Comparison of ENCODE assay signal across 9 cellular contexts in the genomic region with DNA sequence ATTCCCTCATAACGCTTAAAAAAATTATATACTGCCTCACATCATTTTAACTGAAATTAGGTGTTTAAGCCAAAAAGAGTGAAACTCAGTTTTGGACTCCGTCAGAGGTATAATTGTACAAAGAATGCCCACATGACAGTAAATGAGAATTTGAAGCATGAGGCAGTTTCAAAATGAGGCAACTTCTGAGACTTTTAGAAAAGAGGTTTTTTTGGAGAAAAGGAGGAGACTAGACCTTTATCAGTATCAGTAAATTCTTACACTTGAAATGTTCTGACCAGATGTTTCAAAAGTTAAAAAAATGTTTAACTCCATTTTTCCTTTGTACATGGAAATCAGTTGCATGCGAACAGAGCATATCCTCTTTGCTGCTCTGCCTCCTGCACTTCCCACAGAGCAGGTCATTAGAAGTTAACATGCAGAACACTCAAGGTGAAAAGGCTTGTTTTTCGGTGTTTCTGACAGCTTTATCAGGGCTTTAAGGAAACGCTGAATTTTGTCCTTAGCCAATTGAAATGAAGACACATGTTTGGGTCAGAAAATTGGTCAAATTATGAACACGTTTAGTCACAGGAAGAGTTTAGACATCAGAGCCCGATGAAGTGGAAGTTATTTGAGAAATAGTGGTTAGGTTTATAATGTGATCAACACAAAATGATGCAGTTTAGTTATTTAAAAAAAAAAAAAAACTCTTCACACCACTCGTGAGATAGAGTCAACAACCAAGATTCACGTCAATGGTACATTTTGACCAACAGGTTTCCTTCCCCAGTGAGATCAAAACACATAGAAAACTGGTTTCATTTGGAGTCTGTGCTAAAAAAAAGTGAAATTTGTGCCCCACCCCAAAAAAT. TPM values are rescaled to one million over a fixed set of nuclear protein-coding genes. Genes with fewer than 3 reads are reported as not detected.
DNase-seq lines count a peak whose midpoint lies in the region; ATAC-seq and TF ChIP-seq lines count a peak whose summit lies in the region.
"Had no signal": no experiment of that assay in that cellular context is flagged by ENCODE, and none has a peak within 500 bp of the region (broad histone marks: within the 10 kb centered on the region; RNA-seq: fewer than 3 reads in every experiment).

No MANE protein-coding gene starts in this region.

- peaks cover 15% of the 10 kb centered on the region; the same call in 1 of the 2 replicates for H4K20me1 ChIP-seq in DND-41 (ENCODE audit: insufficient read depth, low read length)

- H3K4me3 ChIP-seq in DND-41 (ENCODE audit: low read depth in 1 of 2, low read length in 2 of 2) (no peak overlapping the region), fibroblast of the aortic adventitia (ENCODE audit: low read depth, low read length) (no peak overlapping the region), adrenal gland (no peak overlapping the region)
- H3K4me3 ChIP-seq: body of pancreas had no signal

- no peak for DNase-seq in DND-41
- peak; percentile 53 for DNase-seq in fibroblast of the aortic adventitia (ENCODE audit: low read depth)
- DNase-seq in activated gamma-delta T cell (lab: John Stamatoyannopoulos, UW) = no peak
- no peak for DNase-seq in adrenal gland
- DNase-seq in NCI-H2107 treated with DMSO at 0.1 percent for 48 hours (lab: John Stamatoyannopoulos, UW; ENCODE audit: unreplicated experiment) = no peak
- DNase-seq in GM03348 (ENCODE audit: low spot score) = no peak
- DNase-seq: body of pancreas had no signal

- no peaks in the 10 kb centered on the region for H3K27me3 ChIP-seq in DND-41 (ENCODE audit: insufficient read depth, low read length, poor library complexity)
- no peaks in the 10 kb centered on the region for H3K27me3 ChIP-seq in adrenal gland
- H3K27me3 ChIP-seq: body of pancreas had no signal

- H3K36me3 ChIP-seq in DND-41 (ENCODE audit: insufficient read depth, low read length) = peaks cover 54% of the 10 kb centered on the region
- peaks cover 0 to 44% of the 10 kb centered on the region in 2 donors for H3K36me3 ChIP-seq in adrenal gland (replicated peaks in 1 of 2)

- peak overlapping the region; percentile 31; the same call in 1 of the 2 replicates for H3K27ac ChIP-seq in DND-41 (ENCODE audit: low read length)
- peak overlapping the region in 1 of 5 donors; percentile 27 for H3K27ac ChIP-seq in adrenal gland
- H3K27ac ChIP-seq: body of pancreas had no signal

- TF ChIP-seq POLR2A in adrenal gland (IDR thresholded peaks at IDR 0.05) = no peak

- 71 to 77% (median 73%) methylated on average over 9 of the region's 9 CpGs for WGBS in adrenal gland, 4 donors

- no peak overlapping the region for H3K9ac ChIP-seq in DND-41 (ENCODE audit: low read depth, low read length)

- H3K79me2 ChIP-seq in DND-41 (ENCODE audit: insufficient read depth, low read length) = peaks cover 61% of the 10 kb centered on the region

- H3K4me2 ChIP-seq in DND-41 (ENCODE audit: insufficient read depth, low read length) = no peak overlapping the region

- H2AFZ ChIP-seq in DND-41 (ENCODE audit: low read depth, low read length) = no peak overlapping the region

- no peak for ATAC-seq in DND-41 (ENCODE audit: insufficient read depth, low read depth)
- ATAC-seq in GM19463 (IDR thresholded peaks at IDR 0.05; ENCODE audit: unreplicated experiment) = peak; percentile 53
- ATAC-seq in HG03354 (IDR thresholded peaks at IDR 0.05; ENCODE audit: poor library complexity, severe bottlenecking, unreplicated experiment) = peak; percentile 53
- ATAC-seq: body of pancreas had no signal

- H3K4me1 ChIP-seq in DND-41 (ENCODE audit: insufficient read depth, low read length) (peaks cover 52% of the 10 kb centered on the region), adrenal gland (replicated peaks in 1 of 2) (peaks cover 0 to 42% of the 10 kb centered on the region in 2 donors)

- intact Hi-C loops in adrenal gland (cut with DNase I) = no loop called here

- H3K9me3 ChIP-seq in DND-41 (ENCODE audit: insufficient read depth, low read length, severe bottlenecking) = no peaks in the 10 kb centered on the region
- no peaks in the 10 kb centered on the region for H3K9me3 ChIP-seq in adrenal gland (replicated peaks in 1 of 3)
- H3K9me3 ChIP-seq: body of pancreas had no signal

- TF ChIP-seq CTCF in DND-41 (IDR thresholded peaks at IDR 0.05; ENCODE audit: borderline replicate concordance, extremely low read depth, low read length, poor library complexity, severe bottlenecking) (no peak), fibroblast of the aortic adventitia (IDR thresholded peaks at IDR 0.05; ENCODE audit: insufficient read depth, low read length) (no peak), adrenal gland (IDR thresholded peaks at IDR 0.05) (no peak)

RNA-seq across cellular contexts. Expression of a gene that starts 59.5 kb away (rescaled TPM):
- total RNA-seq in fibroblast of the aortic adventitia (ENCODE audit: low replicate concordance) (45.1 and 281 TPM in 2 replicates), adrenal gland (100 to 1,000 TPM in 1 of 8 donors, 10 to 100 TPM in 7; 41.3 to 110 (median 66.7) TPM)
- polyA plus RNA-seq in adrenal gland = 10 to 100 TPM in 2 of 3 donors, 1 to 10 TPM in 1; 4.9 to 44.7 (median 11.7) TPM
